In genomic region chr12:109996483-109996853, GRCh38 we compare ENCODE assay signal across 8 cellular contexts.
A peak's percentile ranks its signal among the peaks of the same experiment; 100 is the strongest.
DNase-seq lines count a peak whose midpoint lies in the region; ATAC-seq and FAIRE-seq lines count a peak whose summit lies in the region.

No MANE protein-coding gene starts in this region.

- peak overlapping the region; percentile 20; the same call in 1 of the 2 replicates for H3K4me3 ChIP-seq in iPS-18c (ENCODE audit: insufficient read depth, low read depth, low read length)

- no peaks in the 10 kb centered on the region for H3K27me3 Mint-ChIP-seq in activated naive CD8-positive, alpha-beta T cell
- no peaks in the 10 kb centered on the region for H3K27me3 Mint-ChIP-seq in stimulated activated naive CD8-positive, alpha-beta T cell treated with anti-CD3 and anti-CD28 coated beads, Interleukin-15, amount 100 ng/mL, for 72 hours

- FAIRE-seq in urothelium cell line (lab: Jason Lieb, UNC) = no peak

- peaks cover 70% of the 10 kb centered on the region for H3K4me1 Mint-ChIP-seq in activated naive CD8-positive, alpha-beta T cell (ENCODE audit: low read depth)
- H3K4me1 Mint-ChIP-seq in stimulated activated naive CD8-positive, alpha-beta T cell treated with anti-CD3 and anti-CD28 coated beads, Interleukin-15, amount 100 ng/mL, for 72 hours = peaks cover 51% of the 10 kb centered on the region

- H3K36me3 Mint-ChIP-seq in activated naive CD8-positive, alpha-beta T cell = peaks cover 3% of the 10 kb centered on the region

- peak overlapping the region; percentile 91 for H3K27ac Mint-ChIP-seq in activated naive CD8-positive, alpha-beta T cell
- H3K27ac Mint-ChIP-seq in stimulated activated naive CD8-positive, alpha-beta T cell treated with anti-CD3 and anti-CD28 coated beads, Interleukin-15, amount 100 ng/mL, for 72 hours = peak overlapping the region; percentile 82 to 95

- H3K9me3 Mint-ChIP-seq in activated naive CD8-positive, alpha-beta T cell (ENCODE audit: low read depth) = no peaks in the 10 kb centered on the region
- no peaks in the 10 kb centered on the region for H3K9me3 Mint-ChIP-seq in stimulated activated naive CD8-positive, alpha-beta T cell treated with anti-CD3 and anti-CD28 coated beads, Interleukin-15, amount 100 ng/mL, for 72 hours

- no peaks in the 10 kb centered on the region for H3K9me3 ChIP-seq in iPS-18c (ENCODE audit: control insufficient read depth, insufficient read depth, low read length)

- ATAC-seq in stimulated activated naive CD8-positive, alpha-beta T cell treated with anti-CD3 and anti-CD28 coated beads, Interleukin-15, amount 100 ng/mL, for 72 hours = peak; percentile 0

- H3K4me3 Mint-ChIP-seq in activated naive CD8-positive, alpha-beta T cell = peak overlapping the region; percentile 90
- peak overlapping the region; percentile 93 to 98 for H3K4me3 Mint-ChIP-seq in stimulated activated naive CD8-positive, alpha-beta T cell treated with anti-CD3 and anti-CD28 coated beads, Interleukin-15, amount 100 ng/mL, for 72 hours

- DNase-seq in NCI-H748 (lab: John Stamatoyannopoulos, UW; ENCODE audit: unreplicated experiment) (peak; percentile 49), NCI-H748 treated with DMSO at 0.1 percent for 48 hours (lab: John Stamatoyannopoulos, UW) (no peak), CD1c-positive myeloid dendritic cell (ENCODE audit: extremely low spot score) (no peak), amygdala (lab: John Stamatoyannopoulos, UW) (no peak), urothelium cell line (ENCODE audit: low spot score) (no peak)
- DNase-seq in stimulated activated naive CD8-positive, alpha-beta T cell treated with anti-CD3 and anti-CD28 coated beads, Interleukin-15, amount 100 ng/mL, for 72 hours = no peak
